6 cellular contexts compared by ENCODE assay signal in the genomic region with DNA sequence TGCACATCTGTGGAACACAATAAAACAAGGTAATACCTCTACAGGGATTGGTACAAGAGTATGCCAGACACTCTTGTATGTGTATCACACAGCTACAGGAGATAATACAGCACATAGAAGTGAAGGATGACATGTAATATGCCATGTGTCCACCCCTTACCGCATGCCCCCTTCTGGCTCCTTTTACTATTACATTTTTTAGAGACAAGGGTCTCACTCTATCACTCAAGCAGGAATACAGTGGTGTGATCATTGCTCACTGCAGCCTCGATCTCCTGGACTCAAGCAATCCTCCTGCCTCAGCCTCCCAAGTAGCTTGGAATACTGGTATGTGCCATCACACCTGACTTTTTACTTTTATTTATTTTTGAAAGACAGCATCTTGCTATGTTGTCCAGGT. TPM values are rescaled to one million over a fixed set of nuclear protein-coding genes. Genes with fewer than 3 reads are reported as not detected.
DNase-seq lines count a peak whose midpoint lies in the region; FAIRE-seq and TF ChIP-seq lines count a peak whose summit lies in the region.

No MANE protein-coding gene starts in this region.

- no peak overlapping the region for H2AFZ ChIP-seq in keratinocyte (ENCODE audit: control insufficient read depth, low read length)

- intact Hi-C loops in stomach (cut with DNase I; ENCODE audit: low total_unique reads) = no loop called here

- H3K36me3 ChIP-seq in keratinocyte (ENCODE audit: control insufficient read depth in 2 of 2, extremely low read depth in 1 of 2, insufficient read depth in 2 of 2, low read length in 2 of 2) (no peaks in the 10 kb centered on the region), stomach (no peaks in the 10 kb centered on the region)

- no peaks in the 10 kb centered on the region for H3K9me1 ChIP-seq in keratinocyte (ENCODE audit: control insufficient read depth, extremely low read depth, insufficient read depth, low read length)

- dilution Hi-C loops in keratinocyte (cut with MboI; ENCODE audit: extremely low pct_ligation_motif_present, low sequenced_read_pairs) = no loop called here

- H3K27ac ChIP-seq in keratinocyte (ENCODE audit: control insufficient read depth, insufficient read depth, low read length) = no peak overlapping the region
- no peak overlapping the region for H3K27ac ChIP-seq in stomach

- 12 to 34% (median 19%) methylated on average over 2 of the region's 2 CpGs for WGBS in stomach, 5 donors

- H3K4me3 ChIP-seq in keratinocyte (ENCODE audit: control insufficient read depth in 2 of 3, extremely low read depth in 1 of 3, insufficient read depth in 2 of 3, low read depth in 1 of 3, low read length in 3 of 3) (no peak overlapping the region), stomach (no peak overlapping the region)

- FAIRE-seq in keratinocyte (lab: Jason Lieb, UNC) = no peak

- H3K4me1 ChIP-seq in keratinocyte (ENCODE audit: control insufficient read depth, extremely low read depth, insufficient read depth, low read length) (no peaks in the 10 kb centered on the region), stomach (peaks cover 0 to 9% (median 0%) of the 10 kb centered on the region in 4 donors)

- no peaks in the 10 kb centered on the region for H3K36me3 Mint-ChIP-seq in T-helper 1 cell treated with Interleukin-12 subunit alpha and Interleukin-12 subunit beta and Interleukin-4 antibody, amounts not matched to agents 30 μg/mL and 1 μg/mL, for 36 hours (ENCODE audit: low read depth)

- no peaks in the 10 kb centered on the region for H3K79me2 ChIP-seq in keratinocyte (ENCODE audit: control insufficient read depth, insufficient read depth, low read length)

- no peaks in the 10 kb centered on the region for H3K27me3 ChIP-seq in keratinocyte (ENCODE audit: control insufficient read depth, extremely low read depth, insufficient read depth, low read length)
- H3K27me3 ChIP-seq in stomach = no peaks in the 10 kb centered on the region

- H3K9me3 Mint-ChIP-seq in T-helper 1 cell treated with Interleukin-12 subunit alpha and Interleukin-12 subunit beta and Interleukin-4 antibody, amounts not matched to agents 30 μg/mL and 1 μg/mL, for 36 hours = no peaks in the 10 kb centered on the region

- H3K4me2 ChIP-seq in keratinocyte (ENCODE audit: control insufficient read depth, extremely low read depth, insufficient read depth, low read depth, low read length) = no peak overlapping the region

- TF ChIP-seq POLR2A in stomach (IDR thresholded peaks at IDR 0.05) = no peak

- no peak overlapping the region for H3K27ac Mint-ChIP-seq in T-helper 1 cell treated with Interleukin-12 subunit alpha and Interleukin-12 subunit beta and Interleukin-4 antibody, amounts not matched to agents 30 μg/mL and 1 μg/mL, for 36 hours

- H3K9ac ChIP-seq in keratinocyte (ENCODE audit: control insufficient read depth, extremely low read depth, insufficient read depth, low read length) = no peak overlapping the region

- no peaks in the 10 kb centered on the region for H4K20me1 ChIP-seq in keratinocyte (ENCODE audit: control insufficient read depth, extremely low read depth, insufficient read depth, low read length)

- H3K27me3 Mint-ChIP-seq in T-helper 1 cell treated with Interleukin-12 subunit alpha and Interleukin-12 subunit beta and Interleukin-4 antibody, amounts not matched to agents 30 μg/mL and 1 μg/mL, for 36 hours (ENCODE audit: low read depth) = no peaks in the 10 kb centered on the region

- TF ChIP-seq EP300 in stomach (IDR thresholded peaks at IDR 0.05) = no peak

- H3K9me3 ChIP-seq in keratinocyte (ENCODE audit: control insufficient read depth, low read depth, low read length) (no peaks in the 10 kb centered on the region), stomach (no peaks in the 10 kb centered on the region)

- peak; percentile 49 for DNase-seq in stimulated activated CD4-positive, alpha-beta T cell treated with anti-CD3 and anti-CD28 coated beads, Interleukin-1b, Interleukin-23, amount 100 ng/mL, for 48 hours
- DNase-seq in stimulated activated CD4-positive, alpha-beta T cell treated with anti-CD3 and anti-CD28 coated beads, Interleukin-2, amount 100 ng/mL, for 48 hours = no peak
- no peak for DNase-seq in keratinocyte (ENCODE audit: low read depth, low spot score)
- no peak for DNase-seq in stomach
- DNase-seq in GM03348 (ENCODE audit: low spot score) = no peak

- peak overlapping the region; percentile 3 for H3K4me3 Mint-ChIP-seq in T-helper 1 cell treated with Interleukin-12 subunit alpha and Interleukin-12 subunit beta and Interleukin-4 antibody, amounts not matched to agents 30 μg/mL and 1 μg/mL, for 36 hours

- TF ChIP-seq CTCF in keratinocyte (optimal IDR thresholded peaks at IDR 0.05 in 1 of 3, IDR thresholded peaks at IDR 0.05 in 1 of 3, conservative IDR thresholded peaks at IDR 0.05 in 1 of 3; ENCODE audit: extremely low read depth in 1 of 3, insufficient read depth in 2 of 3, low read length in 3 of 3) (peak; percentile 3 to 47 (median 34)), stomach (IDR thresholded peaks at IDR 0.05) (peak in 1 of 7 experiments; percentile 10)

- H3K4me1 Mint-ChIP-seq in T-helper 1 cell treated with Interleukin-12 subunit alpha and Interleukin-12 subunit beta and Interleukin-4 antibody, amounts not matched to agents 30 μg/mL and 1 μg/mL, for 36 hours (ENCODE audit: low read depth) = peaks cover 38% of the 10 kb centered on the region

RNA-seq across cellular contexts. Expression of a gene that starts 4.2 kb away (rescaled TPM):
- polyA plus RNA-seq in keratinocyte (not detected in 3 replicates), stomach (under 1 TPM in 1 of 3 donors, not detected in 2; 0.25 TPM)
- not detected for polyA plus RNA-seq in keratinocyte (2011; ENCODE audit: low read depth)
- not detected in 2 replicates for polyA plus RNA-seq in keratinocyte (2011; cell fraction: cytosol; rRNA removed)
- polyA plus RNA-seq in keratinocyte (2011; cell fraction: nucleus; rRNA removed) = not detected in 2 replicates
- not detected in 2 replicates for polyA plus RNA-seq in keratinocyte (2012; ENCODE audit: low replicate concordance)
- polyA minus RNA-seq in keratinocyte = not detected in 3 replicates
- polyA minus RNA-seq in keratinocyte (2011; cell fraction: cytosol; rRNA and poly(A)+ RNA removed) = not detected
- polyA minus RNA-seq in keratinocyte (2011; cell fraction: nucleus; rRNA and poly(A)+ RNA removed) = not detected in 2 replicates
- total RNA-seq in stomach = not detected

RNA-seq across cellular contexts. Expression of a gene that starts 10.9 kb away (rescaled TPM):
- polyA plus RNA-seq in keratinocyte (0.18 TPM in 1 of 3 replicates, not detected in the others), stomach (10 to 100 TPM in 2 of 3 donors, 1 to 10 TPM in 1; 8.8 to 35.4 (median 26.7) TPM)
- not detected for polyA plus RNA-seq in keratinocyte (2011; ENCODE audit: low read depth)
- not detected in 2 replicates for polyA plus RNA-seq in keratinocyte (2011; cell fraction: cytosol; rRNA removed)
- polyA plus RNA-seq in keratinocyte (2011; cell fraction: nucleus; rRNA removed) = 0.24 TPM in 1 of 2 replicates, not detected in the other
- polyA plus RNA-seq in keratinocyte (2012; ENCODE audit: low replicate concordance) = 0.21 TPM in 1 of 2 replicates, not detected in the other
- not detected in 3 replicates for polyA minus RNA-seq in keratinocyte
- polyA minus RNA-seq in keratinocyte (2011; cell fraction: cytosol; rRNA and poly(A)+ RNA removed) = not detected
- not detected in 2 replicates for polyA minus RNA-seq in keratinocyte (2011; cell fraction: nucleus; rRNA and poly(A)+ RNA removed)
- total RNA-seq in stomach = 1 to 10 TPM in 2 of 5 donors, not detected in 3; 2.9 to 6.7 TPM

RNA-seq across cellular contexts. Expression of a gene that starts 14.8 kb away (rescaled TPM):
- polyA plus RNA-seq in keratinocyte (0.09 TPM in 1 of 3 replicates, not detected in the others), stomach (10 to 100 TPM in 1 of 3 donors, 1 to 10 TPM in 2; 4.2 to 13.4 (median 9.0) TPM)
- not detected for polyA plus RNA-seq in keratinocyte (2011; ENCODE audit: low read depth)
- not detected in 2 replicates for polyA plus RNA-seq in keratinocyte (2011; cell fraction: cytosol; rRNA removed)
- polyA plus RNA-seq in keratinocyte (2011; cell fraction: nucleus; rRNA removed) = 0.19 TPM in 1 of 2 replicates, not detected in the other
- 0.11 TPM in 1 of 2 replicates, not detected in the other for polyA plus RNA-seq in keratinocyte (2012; ENCODE audit: low replicate concordance)
- polyA minus RNA-seq in keratinocyte = not detected in 3 replicates
- not detected for polyA minus RNA-seq in keratinocyte (2011; cell fraction: cytosol; rRNA and poly(A)+ RNA removed)
- polyA minus RNA-seq in keratinocyte (2011; cell fraction: nucleus; rRNA and poly(A)+ RNA removed) = not detected in 2 replicates
- total RNA-seq in stomach = 1 to 10 TPM in 1 of 5 donors, not detected in 4; 4.8 TPM

RNA-seq across cellular contexts. Expression of a gene that starts 18.0 kb away (rescaled TPM):
- not detected in 3 replicates for polyA plus RNA-seq in keratinocyte
- polyA plus RNA-seq in keratinocyte (2011; ENCODE audit: low read depth) = not detected
- not detected in 2 replicates for polyA plus RNA-seq in keratinocyte (2011; cell fraction: cytosol; rRNA removed)
- polyA plus RNA-seq in keratinocyte (2011; cell fraction: nucleus; rRNA removed) = not detected in 2 replicates
- not detected in 2 replicates for polyA plus RNA-seq in keratinocyte (2012; ENCODE audit: low replicate concordance)
- not detected in 3 replicates for polyA minus RNA-seq in keratinocyte
- not detected for polyA minus RNA-seq in keratinocyte (2011; cell fraction: cytosol; rRNA and poly(A)+ RNA removed)
- polyA minus RNA-seq in keratinocyte (2011; cell fraction: nucleus; rRNA and poly(A)+ RNA removed) = not detected in 2 replicates
- 10 to 100 TPM in 2 of 5 donors, 1 to 10 TPM in 2, not detected in 1; 3.2 to 38.3 (median 15.6) TPM for total RNA-seq in stomach
- 10 to 100 TPM; 28.2 to 74.2 (median 68.7) TPM for polyA plus RNA-seq in stomach

RNA-seq across cellular contexts. Expression of a gene that starts 21.6 kb away (rescaled TPM):
- polyA plus RNA-seq in keratinocyte (0.54 to 2.3 TPM (median 0.88 TPM) in 3 replicates), stomach (under 1 TPM in 2 of 3 donors, not detected in 1; 0.28 to 0.31 TPM)
- 0.21 TPM for polyA plus RNA-seq in keratinocyte (2011; ENCODE audit: low read depth)
- polyA plus RNA-seq in keratinocyte (2011; cell fraction: cytosol; rRNA removed) = 0.39 and 0.55 TPM in 2 replicates
- 2.7 and 8.1 TPM in 2 replicates for polyA plus RNA-seq in keratinocyte (2011; cell fraction: nucleus; rRNA removed)
- 0.83 and 1.8 TPM in 2 replicates for polyA plus RNA-seq in keratinocyte (2012; ENCODE audit: low replicate concordance)
- 0.30 to 2.0 TPM (median 0.83 TPM) in 3 replicates for polyA minus RNA-seq in keratinocyte
- polyA minus RNA-seq in keratinocyte (2011; cell fraction: cytosol; rRNA and poly(A)+ RNA removed) = not detected
- polyA minus RNA-seq in keratinocyte (2011; cell fraction: nucleus; rRNA and poly(A)+ RNA removed) = 0.63 and 1.5 TPM in 2 replicates
- total RNA-seq in stomach = under 1 TPM in 1 of 5 donors, not detected in 4; 0.58 TPM

Comparison
In these comparisons a context has a peak if more than half of its experiments do, and no peak if none do; other contexts are left out.
1. RNA of a gene that starts 10.9 kb away (polyA plus RNA-seq): 8.8 to 35.4 TPM in stomach; 0.18 to 0.24 TPM in keratinocyte; every median in the first group is over 4 times any median in the second.